ENCODE assay signal across 1 cellular context in the genomic region with DNA sequence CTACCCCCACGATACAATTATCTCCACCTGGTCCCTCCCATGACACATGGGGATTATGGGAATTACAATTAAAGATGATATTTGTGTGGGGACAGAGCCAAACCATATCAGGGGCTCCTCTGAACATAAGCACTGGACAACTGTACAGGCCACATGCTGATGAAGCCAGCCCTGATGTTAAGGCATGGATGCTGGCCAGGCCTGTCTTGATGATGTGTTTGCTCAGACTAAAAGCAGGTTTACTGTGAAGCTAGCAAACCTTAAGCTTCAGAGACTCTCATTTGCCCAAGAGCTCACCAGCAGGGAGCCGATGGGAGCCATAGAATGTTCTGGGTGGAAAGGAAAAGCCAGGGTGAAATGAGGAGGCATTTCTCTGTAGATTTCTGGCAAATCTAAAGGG.
TF ChIP-seq lines count a peak whose summit lies in the region.

No MANE protein-coding gene starts in this region.

TF ChIP-seq in liver, 16 proteins besides CTCF, POLR2A, EP300 and RAD21 (continued from another document):
- TF ChIP-seq REST (IDR thresholded peaks at IDR 0.05) (no peak), SP1 (IDR thresholded peaks at IDR 0.05) (no peak), FOXA2 (IDR thresholded peaks at IDR 0.05) (no peak), RXRA (IDR thresholded peaks at IDR 0.05) (no peak), HNF4G (IDR thresholded peaks at IDR 0.05) (no peak), YY1 (IDR thresholded peaks at IDR 0.05) (no peak), NR2F2 (IDR thresholded peaks at IDR 0.05) (no peak), JUND (IDR thresholded peaks at IDR 0.05) (no peak), GABPA (IDR thresholded peaks at IDR 0.05 in 1 of 2, conservative IDR thresholded peaks at IDR 0.05 in 1 of 2) (no peak), HNF4A (conservative IDR thresholded peaks at IDR 0.05) (no peak), FOXA1 (IDR thresholded peaks at IDR 0.05) (no peak)
- TF ChIP-seq, protein P1, sequence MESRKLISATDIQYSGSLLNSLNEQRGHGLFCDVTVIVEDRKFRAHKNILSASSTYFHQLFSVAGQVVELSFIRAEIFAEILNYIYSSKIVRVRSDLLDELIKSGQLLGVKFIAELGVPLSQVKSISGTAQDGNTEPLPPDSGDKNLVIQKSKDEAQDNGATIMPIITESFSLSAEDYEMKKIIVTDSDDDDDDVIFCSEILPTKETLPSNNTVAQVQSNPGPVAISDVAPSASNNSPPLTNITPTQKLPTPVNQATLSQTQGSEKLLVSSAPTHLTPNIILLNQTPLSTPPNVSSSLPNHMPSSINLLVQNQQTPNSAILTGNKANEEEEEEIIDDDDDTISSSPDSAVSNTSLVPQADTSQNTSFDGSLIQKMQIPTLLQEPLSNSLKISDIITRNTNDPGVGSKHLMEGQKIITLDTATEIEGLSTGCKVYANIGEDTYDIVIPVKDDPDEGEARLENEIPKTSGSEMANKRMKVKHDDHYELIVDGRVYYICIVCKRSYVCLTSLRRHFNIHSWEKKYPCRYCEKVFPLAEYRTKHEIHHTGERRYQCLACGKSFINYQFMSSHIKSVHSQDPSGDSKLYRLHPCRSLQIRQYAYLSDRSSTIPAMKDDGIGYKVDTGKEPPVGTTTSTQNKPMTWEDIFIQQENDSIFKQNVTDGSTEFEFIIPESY (IDR thresholded peaks at IDR 0.05) = no peak
- TF ChIP-seq, protein P2, sequence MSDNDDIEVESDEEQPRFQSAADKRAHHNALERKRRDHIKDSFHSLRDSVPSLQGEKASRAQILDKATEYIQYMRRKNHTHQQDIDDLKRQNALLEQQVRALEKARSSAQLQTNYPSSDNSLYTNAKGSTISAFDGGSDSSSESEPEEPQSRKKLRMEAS (IDR thresholded peaks at IDR 0.05) = no peak
TF ChIP-seq in liver: peak in this region for 0.
